ENCODE assay signal across 2 cellular contexts in genomic region chr9:96407835-96408234, GRCh38.
TF ChIP-seq lines count a peak whose summit lies in the region.

No MANE protein-coding gene starts in this region.

TF ChIP-seq in HEK293, 187 proteins besides CTCF, POLR2A, EP300 and RAD21 (continues in another document):
- TF ChIP-seq ZNF140 (tag by site-specific recombination; IDR thresholded peaks at IDR 0.05) (peak; percentile 82), ZNF629 (tag by site-specific recombination; IDR thresholded peaks at IDR 0.05) (0 out of 2 replicates have a peak, but pooled peaks have one; percentile 40), REST (tag by site-specific recombination; IDR thresholded peaks at IDR 0.05) (0 out of 2 replicates have a peak, but pooled peaks have one; percentile 31), ZNF266 (tag by site-specific recombination; IDR thresholded peaks at IDR 0.05; ENCODE audit: low read depth) (peak; percentile 78; the same call in 1 of the 2 replicates), ZXDB (tag by site-specific recombination; IDR thresholded peaks at IDR 0.05) (0 out of 2 replicates have a peak, but pooled peaks have one; percentile 26), ZNF433 (tag by site-specific recombination; IDR thresholded peaks at IDR 0.05; ENCODE audit: low read depth) (peak; percentile 59; the same call in 1 of the 2 replicates), ZBTB11 (tag by site-specific recombination; conservative IDR thresholded peaks at IDR 0.05; ENCODE audit: low read depth) (peak; percentile 67), ZNF555 (tag by site-specific recombination; conservative IDR thresholded peaks at IDR 0.05) (peak; percentile 67), ZNF580 (tag by site-specific recombination; IDR thresholded peaks at IDR 0.05) (0 out of 2 replicates have a peak, but pooled peaks have one; percentile 20), ZNF791 (tag by site-specific recombination; IDR thresholded peaks at IDR 0.05) (0 out of 2 replicates have a peak, but pooled peaks have one; percentile 23), ZNF394 (tag by site-specific recombination; IDR thresholded peaks at IDR 0.05; ENCODE audit: borderline replicate concordance) (peak; percentile 92; the same call in 1 of the 2 replicates)

TF ChIP-seq in WTC11, 78 proteins besides CTCF, POLR2A, EP300 and RAD21:
- peak; percentile 71 for TF ChIP-seq HMGA2 (CRISPR knock-in tag; IDR thresholded peaks at IDR 0.05)
